In the genomic region with DNA sequence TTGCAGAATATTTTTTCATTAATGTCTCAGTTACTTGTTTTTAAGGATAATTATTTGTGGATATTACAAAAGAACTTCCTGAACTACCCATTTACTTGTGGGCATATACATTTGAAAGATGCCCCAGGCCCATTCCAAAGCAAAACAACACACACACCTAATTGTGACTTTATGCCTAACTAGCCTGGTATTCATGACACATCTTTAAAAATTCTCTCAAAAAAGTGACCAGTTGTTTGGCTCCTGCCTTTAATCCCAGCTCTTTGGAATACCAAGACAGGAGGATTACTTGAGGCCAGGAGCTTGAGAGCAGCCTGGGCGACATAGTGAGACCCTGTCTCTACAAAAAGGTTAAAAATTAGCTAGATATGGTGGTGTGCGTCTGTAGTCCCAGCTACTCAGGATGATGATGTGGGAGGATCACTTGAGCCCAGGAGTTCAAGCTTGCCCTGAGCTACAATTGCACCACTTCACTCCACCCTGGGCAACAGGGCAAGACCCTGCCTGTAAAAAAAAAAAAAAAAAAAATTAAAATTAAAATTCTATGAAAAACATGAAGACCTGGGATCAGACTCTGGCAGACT, we compare ENCODE assay signal across 10 cellular contexts. TPM values are rescaled to one million over a fixed set of nuclear protein-coding genes. Genes with fewer than 3 reads are reported as not detected.
DNase-seq lines count a peak whose midpoint lies in the region; ATAC-seq and TF ChIP-seq lines count a peak whose summit lies in the region.
"Had no signal": no experiment of that assay in that cellular context is flagged by ENCODE, and none has a peak within 500 bp of the region (broad histone marks: within the 10 kb centered on the region; RNA-seq: fewer than 3 reads in every experiment).

No MANE protein-coding gene starts in this region.

- H3K27ac ChIP-seq in heart left ventricle: peak overlapping the region in 8 of 12 donors; percentile 22 to 85 (median 46)
- no peak overlapping the region for H3K27ac ChIP-seq in right cardiac atrium (ENCODE audit: low read length)
- H3K27ac ChIP-seq in ascending aorta: peak overlapping the region; percentile 83 to 86
- peak overlapping the region; percentile 45 for H3K27ac ChIP-seq in left ventricle myocardium inferior (replicated peaks)
- H3K27ac ChIP-seq in urinary bladder (ENCODE audit: low read depth): peak overlapping the region; percentile 43

- H3K4me1 ChIP-seq in heart left ventricle: peaks cover 0 to 40% (median 8%) of the 10 kb centered on the region in 12 donors
- no peaks in the 10 kb centered on the region for H3K4me1 ChIP-seq in right cardiac atrium (ENCODE audit: control insufficient read depth, insufficient read depth, low read length)
- H3K4me1 ChIP-seq in ascending aorta: peaks cover 0 to 26% of the 10 kb centered on the region in 2 donors
- peaks cover 20% of the 10 kb centered on the region for H3K4me1 ChIP-seq in left ventricle myocardium inferior
- H3K4me1 ChIP-seq in urinary bladder (ENCODE audit: insufficient read depth): no peaks in the 10 kb centered on the region

- no peaks in the 10 kb centered on the region for H3K9me3 ChIP-seq in heart left ventricle
- no peaks in the 10 kb centered on the region for H3K9me3 ChIP-seq in right cardiac atrium (ENCODE audit: control insufficient read depth, low read length)
- H3K9me3 ChIP-seq in ascending aorta: no peaks in the 10 kb centered on the region
- no peaks in the 10 kb centered on the region for H3K9me3 ChIP-seq in left ventricle myocardium inferior (replicated peaks)

- intact Hi-C loops in heart left ventricle (cut with DNase I) (no loop called here), right cardiac atrium (cut with DNase I) (no loop called here), ascending aorta (cut with DNase I) (loop anchor here (1.0 kb wide), 1 partner anchor 20 kb away; no protein-coding TSS in a partner anchor), left ventricle myocardium inferior (cut with micrococcal nuclease) (no loop called here)

- TF ChIP-seq POLR2A in heart left ventricle (IDR thresholded peaks at IDR 0.05): no peak

- TF ChIP-seq CTCF in heart left ventricle (IDR thresholded peaks at IDR 0.05): no peak
- TF ChIP-seq CTCF in ascending aorta (IDR thresholded peaks at IDR 0.05): no peak
- no peak for TF ChIP-seq CTCF in left ventricle myocardium inferior (IDR thresholded peaks at IDR 0.05; ENCODE audit: borderline replicate concordance)

- DNase-seq in heart left ventricle (no peak), right cardiac atrium (no peak), ascending aorta (ENCODE audit: low spot score in 2 of 2) (no peak), left ventricle myocardium inferior (no peak), NCI-H2029 (lab: John Stamatoyannopoulos, UW) (no peak), RPMI8226 (no peak), NOMO-1 treated with DMSO at 0.1 percent for 48 hours (lab: John Stamatoyannopoulos, UW; ENCODE audit: unreplicated experiment) (no peak)
- DNase-seq: activated CD4-positive, alpha-beta T cell treated with anti-CD3 and anti-CD28 coated beads, Interleukin-2, amount 50 U/mL, for 1 hour; NCI-H510A treated with DMSO at 0.1 percent for 48 hours had no signal

- H3K4me3 ChIP-seq in heart left ventricle: no peak overlapping the region
- H3K4me3 ChIP-seq in right cardiac atrium (ENCODE audit: low read length): no peak overlapping the region
- no peak overlapping the region for H3K4me3 ChIP-seq in ascending aorta
- no peak overlapping the region for H3K4me3 ChIP-seq in left ventricle myocardium inferior
- H3K4me3 ChIP-seq in urinary bladder (ENCODE audit: low read depth, low read length): no peak overlapping the region

- no peaks in the 10 kb centered on the region for H3K27me3 ChIP-seq in heart left ventricle
- no peaks in the 10 kb centered on the region for H3K27me3 ChIP-seq in right cardiac atrium (ENCODE audit: control insufficient read depth, insufficient read depth)
- H3K27me3 ChIP-seq in ascending aorta: no peaks in the 10 kb centered on the region
- H3K27me3 ChIP-seq in left ventricle myocardium inferior (ENCODE audit: low read depth): no peaks in the 10 kb centered on the region

- WGBS in heart left ventricle, 4 donors: 69 to 91% (median 84%) methylated on average over 2 of the region's 2 CpGs
- 75% methylated on average over 2 of the region's 2 CpGs for WGBS in right cardiac atrium
- WGBS in urinary bladder: 63% methylated on average over 2 of the region's 2 CpGs

- H3K36me3 ChIP-seq in heart left ventricle: no peaks in the 10 kb centered on the region
- H3K36me3 ChIP-seq in ascending aorta: no peaks in the 10 kb centered on the region
- H3K36me3 ChIP-seq in left ventricle myocardium inferior: no peaks in the 10 kb centered on the region
- no peaks in the 10 kb centered on the region for H3K36me3 ChIP-seq in urinary bladder (ENCODE audit: insufficient read depth)

- ATAC-seq in heart left ventricle: no peak
- no peak for ATAC-seq in right cardiac atrium

RNA-seq across cellular contexts. Expression of gene SLC4A7, which starts 51.7 kb away (rescaled TPM):
- total RNA-seq in heart left ventricle: 10 to 100 TPM in 8 of 9 donors, 1 to 10 TPM in 1; 8.9 to 25.4 (median 16.0) TPM
- 1 to 10 TPM; 2.2 to 7.5 TPM for polyA plus RNA-seq in heart left ventricle
- 10 to 100 TPM; 15.7 to 20.6 (median 19.0) TPM for total RNA-seq in right cardiac atrium
- polyA plus RNA-seq in right cardiac atrium: 3.5 TPM
- 11.0 TPM for total RNA-seq in ascending aorta
- 12.2 TPM for total RNA-seq in left ventricle myocardium inferior
- 110 TPM for total RNA-seq in urinary bladder
- polyA plus RNA-seq in urinary bladder: 13.7 TPM
